ENCODE assay signal across 9 cellular contexts in genomic region chr1:207316622-207317510, GRCh38. TPM values are rescaled to one million over a fixed set of nuclear protein-coding genes. Genes with fewer than 3 reads are reported as not detected.
DNase-seq lines count a peak whose midpoint lies in the region; ATAC-seq, FAIRE-seq and TF ChIP-seq lines count a peak whose summit lies in the region.
"Had no signal": no experiment of that assay in that cellular context is flagged by ENCODE, and none has a peak within 500 bp of the region (broad histone marks: within the 10 kb centered on the region; RNA-seq: fewer than 3 reads in every experiment).

No MANE protein-coding gene starts in this region.

- H2AFZ ChIP-seq in KMS-11 (ENCODE audit: low read depth) = no peak overlapping the region

- H3K36me3 Mint-ChIP-seq in activated naive CD8-positive, alpha-beta T cell treated with anti-CD3 and anti-CD28 coated beads for 36 hours = peaks cover 3% of the 10 kb centered on the region

- peaks cover 14% of the 10 kb centered on the region for H3K4me1 ChIP-seq in KMS-11 (ENCODE audit: low read depth, poor library complexity, severe bottlenecking)
- H3K4me1 ChIP-seq in lung (ENCODE audit: control insufficient read depth in 2 of 2, insufficient read depth in 2 of 2, low read length in 2 of 2) = peaks cover 4 to 12% of the 10 kb centered on the region in 2 donors
- H3K4me1 ChIP-seq in effector memory CD4-positive, alpha-beta T cell (ENCODE audit: control insufficient read depth, insufficient read depth, low read length, poor library complexity, severe bottlenecking) = no peaks in the 10 kb centered on the region

- H3K27ac Mint-ChIP-seq in activated naive CD8-positive, alpha-beta T cell treated with anti-CD3 and anti-CD28 coated beads for 36 hours = peak overlapping the region; percentile 17

- no peaks in the 10 kb centered on the region for H3K79me2 ChIP-seq in KMS-11 (ENCODE audit: insufficient read depth, low read depth)

- WGBS in lung, 2 donors = 20 to 36% methylated on average over 6 of the region's 6 CpGs

- peak overlapping the region; percentile 5; the same call in 1 of the 2 replicates for H3K4me2 ChIP-seq in KMS-11

- peak; percentile 81 to 85 for DNase-seq in AML-193 (lab: John Stamatoyannopoulos, UW)
- DNase-seq in activated naive CD8-positive, alpha-beta T cell treated with anti-CD3 and anti-CD28 coated beads for 36 hours = no peak
- peak; percentile 83 for DNase-seq in lung (ENCODE audit: low spot score)
- DNase-seq in effector memory CD4-positive, alpha-beta T cell = no peak
- DNase-seq in cerebellum (ENCODE audit: low spot score) = no peak
- DNase-seq in D721Med (ENCODE audit: insufficient read length, low spot score) = no peak
- DNase-seq: COR-L47 had no signal

- H3K9me3 ChIP-seq in lung (ENCODE audit: control insufficient read depth in 2 of 2, insufficient read depth in 1 of 2, low read length in 1 of 2) = peaks cover 0 to 4% of the 10 kb centered on the region in 2 donors
- no peaks in the 10 kb centered on the region for H3K9me3 ChIP-seq in effector memory CD4-positive, alpha-beta T cell (ENCODE audit: control insufficient read depth, low read length)

- ATAC-seq in lung (ENCODE audit: insufficient read depth, low FRiP score) = peak; percentile 30
- no peak for ATAC-seq in HG03460 (IDR thresholded peaks at IDR 0.05; ENCODE audit: unreplicated experiment)

- H3K9me3 Mint-ChIP-seq in activated naive CD8-positive, alpha-beta T cell treated with anti-CD3 and anti-CD28 coated beads for 36 hours = no peaks in the 10 kb centered on the region

- TF ChIP-seq CTCF in KMS-11 (conservative IDR thresholded peaks at IDR 0.05; ENCODE audit: low read depth, low read length) = no peak
- TF ChIP-seq CTCF in lung (IDR thresholded peaks at IDR 0.05; ENCODE audit: control extremely low read depth, extremely low read depth) = no peak
- TF ChIP-seq CTCF in D721Med (IDR thresholded peaks at IDR 0.05; ENCODE audit: insufficient read depth, missing control alignments) = no peak

- no peak for FAIRE-seq in D721Med (lab: Jason Lieb, UNC)

- H3K9ac ChIP-seq in KMS-11 = no peak overlapping the region

- peaks cover 10% of the 10 kb centered on the region for H3K4me1 Mint-ChIP-seq in activated naive CD8-positive, alpha-beta T cell treated with anti-CD3 and anti-CD28 coated beads for 36 hours

- no peak overlapping the region for H3K4me3 ChIP-seq in KMS-11 (IDR thresholded peaks at IDR 0.05; ENCODE audit: insufficient read depth, low read depth, low read length)
- no peak overlapping the region for H3K4me3 ChIP-seq in lung
- no peak overlapping the region for H3K4me3 ChIP-seq in effector memory CD4-positive, alpha-beta T cell (ENCODE audit: insufficient read depth, low read depth, low read length, poor library complexity, severe bottlenecking)

- H3K27me3 ChIP-seq in KMS-11 (ENCODE audit: insufficient read depth, low read depth) = no peaks in the 10 kb centered on the region
- no peaks in the 10 kb centered on the region for H3K27me3 ChIP-seq in lung (ENCODE audit: control insufficient read depth, insufficient read depth)
- H3K27me3 ChIP-seq in effector memory CD4-positive, alpha-beta T cell (replicated peaks; ENCODE audit: control insufficient read depth, insufficient read depth, low read length, poor library complexity, severe bottlenecking) = no peaks in the 10 kb centered on the region

- no peak overlapping the region for H3K4me3 Mint-ChIP-seq in activated naive CD8-positive, alpha-beta T cell treated with anti-CD3 and anti-CD28 coated beads for 36 hours

- no peaks in the 10 kb centered on the region for H4K20me1 ChIP-seq in KMS-11 (ENCODE audit: insufficient read depth)

- H3K27ac ChIP-seq in KMS-11 (no peak overlapping the region), lung (ENCODE audit: low read depth in 1 of 2, low read length in 1 of 2) (peak overlapping the region; percentile 26 to 86)
- H3K27ac ChIP-seq in effector memory CD4-positive, alpha-beta T cell (ENCODE audit: insufficient read depth, low read length, poor library complexity, severe bottlenecking) = no peak overlapping the region

- H3K36me3 ChIP-seq in KMS-11 (ENCODE audit: insufficient read depth) (no peaks in the 10 kb centered on the region), lung (ENCODE audit: control insufficient read depth in 2 of 2, insufficient read depth in 2 of 2, low read length in 2 of 2) (no peaks in the 10 kb centered on the region)
- H3K36me3 ChIP-seq in effector memory CD4-positive, alpha-beta T cell (ENCODE audit: control insufficient read depth, insufficient read depth, low read length) = no peaks in the 10 kb centered on the region

- peaks cover 4% of the 10 kb centered on the region for H3K27me3 Mint-ChIP-seq in activated naive CD8-positive, alpha-beta T cell treated with anti-CD3 and anti-CD28 coated beads for 36 hours

RNA-seq across cellular contexts. Expression of gene CD55, which starts 4.6 kb away (rescaled TPM):
- total RNA-seq in activated naive CD8-positive, alpha-beta T cell treated with anti-CD3 and anti-CD28 coated beads for 36 hours = 10 to 100 TPM; 84.0 to 84.1 TPM
- total RNA-seq in lung (100 to 1,000 TPM; 160 to 293 TPM), cerebellum (6.9 TPM)
- polyA plus RNA-seq in lung = 100 to 1,000 TPM; 243 to 267 TPM

Comparison
In these comparisons a context has a peak if more than half of its experiments do, and no peak if none do; other contexts are left out.
1. DNase-seq: peak in AML-193 (2 of 2) and lung (single experiment); none in activated naive CD8-positive, alpha-beta T cell treated with anti-CD3 and anti-CD28 coated beads for 36 hours (single experiment), effector memory CD4-positive, alpha-beta T cell (0 of 3), cerebellum (single experiment) and D721Med (single experiment).
2. H3K27ac ChIP-seq: peak in lung (2 of 2); none in KMS-11 (single experiment) and effector memory CD4-positive, alpha-beta T cell (single experiment).
3. RNA of gene CD55, which starts 4.6 kb away (total RNA-seq): 160 to 293 TPM in lung and 84.0 to 84.1 TPM in activated naive CD8-positive, alpha-beta T cell treated with anti-CD3 and anti-CD28 coated beads for 36 hours; 6.9 TPM in cerebellum (single experiment); every median in the first group is over 10 times any median in the second.